12 cellular contexts compared by ENCODE assay signal in genomic region chr5:116626945-116627679, GRCh38. TPM values are rescaled to one million over a fixed set of nuclear protein-coding genes. Genes with fewer than 3 reads are reported as not detected.
DNase-seq lines count a peak whose midpoint lies in the region; ATAC-seq lines count a peak whose summit lies in the region.
"Had no signal": no experiment of that assay in that cellular context is flagged by ENCODE, and none has a peak within 500 bp of the region (broad histone marks: within the 10 kb centered on the region; RNA-seq: fewer than 3 reads in every experiment).

No MANE protein-coding gene starts in this region.

- POLR2A ChIA-PET in activated CD4-positive, alpha-beta T cell treated with anti-CD3 and anti-CD28 coated beads for 36 hours (lab: Charles Lee) = no interaction called here
- POLR2A ChIA-PET in activated CD4-positive, alpha-beta T cell treated with anti-CD3 and anti-CD28 coated beads, Interleukin-2, amount 10 ng/mL, durations not matched to agents 7 days and 5 days (lab: Charles Lee) = no interaction called here

- peak; percentile 28 for DNase-seq in renal cortical epithelial cell (ENCODE audit: low read depth)
- DNase-seq in activated CD4-positive, alpha-beta T cell treated with anti-CD3 and anti-CD28 coated beads for 36 hours = no peak
- no peak for DNase-seq in NCI-H82 treated with DMSO at 0.1 percent for 48 hours (lab: John Stamatoyannopoulos, UW; ENCODE audit: unreplicated experiment)
- DNase-seq in activated CD4-positive, alpha-beta T cell treated with anti-CD3 and anti-CD28 coated beads, Interleukin-2, amount 10 ng/mL, durations not matched to agents 7 days and 5 days = no peak
- no peak for DNase-seq in effector memory CD4-positive, alpha-beta T cell
- DNase-seq: activated T-cell treated with anti-CD3 and anti-CD28 coated beads, Interleukin-2, amount 50 U/mL, for 48 hours; dermis blood vessel endothelial cell; NCI-H187 treated with DMSO at 0.1 percent for 48 hours had no signal

- no peak overlapping the region for H3K4me3 ChIP-seq in effector memory CD4-positive, alpha-beta T cell (ENCODE audit: insufficient read depth, low read depth, low read length, poor library complexity, severe bottlenecking)

- no peak overlapping the region for H3K4me3 Mint-ChIP-seq in activated CD4-positive, alpha-beta T cell treated with anti-CD3 and anti-CD28 coated beads for 36 hours
- H3K4me3 Mint-ChIP-seq in activated CD4-positive, alpha-beta T cell treated with anti-CD3 and anti-CD28 coated beads, Interleukin-2, amount 10 ng/mL, durations not matched to agents 7 days and 5 days = no peak overlapping the region

- H3K27me3 Mint-ChIP-seq in activated CD4-positive, alpha-beta T cell treated with anti-CD3 and anti-CD28 coated beads for 36 hours = no peaks in the 10 kb centered on the region
- no peaks in the 10 kb centered on the region for H3K27me3 Mint-ChIP-seq in activated CD4-positive, alpha-beta T cell treated with anti-CD3 and anti-CD28 coated beads, Interleukin-2, amount 10 ng/mL, durations not matched to agents 7 days and 5 days

- H3K4me1 ChIP-seq in effector memory CD4-positive, alpha-beta T cell (ENCODE audit: control insufficient read depth, insufficient read depth, low read length, poor library complexity, severe bottlenecking) = no peaks in the 10 kb centered on the region

- no peaks in the 10 kb centered on the region for H3K9me3 ChIP-seq in effector memory CD4-positive, alpha-beta T cell (ENCODE audit: control insufficient read depth, low read length)
- H3K9me3 ChIP-seq: neutrophil had no signal

- no peaks in the 10 kb centered on the region for H3K36me3 ChIP-seq in effector memory CD4-positive, alpha-beta T cell (ENCODE audit: control insufficient read depth, insufficient read depth, low read length)
- H3K36me3 ChIP-seq: neutrophil had no signal

- peak; percentile 96 for ATAC-seq in GM18868 (IDR thresholded peaks at IDR 0.05; ENCODE audit: unreplicated experiment)
- peak; percentile 91 for ATAC-seq in GM21737 (IDR thresholded peaks at IDR 0.05; ENCODE audit: unreplicated experiment)
- ATAC-seq in HG03442 (IDR thresholded peaks at IDR 0.05; ENCODE audit: unreplicated experiment) = peak; percentile 92
- no peak for ATAC-seq in activated CD4-positive, alpha-beta T cell treated with anti-CD3 and anti-CD28 coated beads for 36 hours

- H3K27me3 ChIP-seq in effector memory CD4-positive, alpha-beta T cell (replicated peaks; ENCODE audit: control insufficient read depth, insufficient read depth, low read length, poor library complexity, severe bottlenecking) = no peaks in the 10 kb centered on the region
- H3K27me3 ChIP-seq: neutrophil had no signal

- no peaks in the 10 kb centered on the region for H3K36me3 Mint-ChIP-seq in activated CD4-positive, alpha-beta T cell treated with anti-CD3 and anti-CD28 coated beads for 36 hours (ENCODE audit: low read depth)
- H3K36me3 Mint-ChIP-seq in activated CD4-positive, alpha-beta T cell treated with anti-CD3 and anti-CD28 coated beads, Interleukin-2, amount 10 ng/mL, durations not matched to agents 7 days and 5 days (ENCODE audit: low read depth) = no peaks in the 10 kb centered on the region

- intact Hi-C loops in activated CD4-positive, alpha-beta T cell treated with anti-CD3 and anti-CD28 coated beads for 36 hours (cut with DNase I, micrococcal nuclease) = no loop called here

- H3K27ac ChIP-seq in effector memory CD4-positive, alpha-beta T cell (ENCODE audit: insufficient read depth, low read length, poor library complexity, severe bottlenecking) = no peak overlapping the region
- H3K27ac ChIP-seq: neutrophil had no signal

- no peaks in the 10 kb centered on the region for H3K9me3 Mint-ChIP-seq in activated CD4-positive, alpha-beta T cell treated with anti-CD3 and anti-CD28 coated beads for 36 hours (ENCODE audit: low read depth)
- H3K9me3 Mint-ChIP-seq in activated CD4-positive, alpha-beta T cell treated with anti-CD3 and anti-CD28 coated beads, Interleukin-2, amount 10 ng/mL, durations not matched to agents 7 days and 5 days = no peaks in the 10 kb centered on the region

- no peaks in the 10 kb centered on the region for H3K4me1 Mint-ChIP-seq in activated CD4-positive, alpha-beta T cell treated with anti-CD3 and anti-CD28 coated beads for 36 hours
- no peaks in the 10 kb centered on the region for H3K4me1 Mint-ChIP-seq in activated CD4-positive, alpha-beta T cell treated with anti-CD3 and anti-CD28 coated beads, Interleukin-2, amount 10 ng/mL, durations not matched to agents 7 days and 5 days

- H3K27ac Mint-ChIP-seq in activated CD4-positive, alpha-beta T cell treated with anti-CD3 and anti-CD28 coated beads for 36 hours = no peak overlapping the region
- no peak overlapping the region for H3K27ac Mint-ChIP-seq in activated CD4-positive, alpha-beta T cell treated with anti-CD3 and anti-CD28 coated beads, Interleukin-2, amount 10 ng/mL, durations not matched to agents 7 days and 5 days

- CTCF ChIA-PET in activated CD4-positive, alpha-beta T cell treated with anti-CD3 and anti-CD28 coated beads for 36 hours (lab: Charles Lee) = no interaction called here
- CTCF ChIA-PET in activated CD4-positive, alpha-beta T cell treated with anti-CD3 and anti-CD28 coated beads, Interleukin-2, amount 10 ng/mL, durations not matched to agents 7 days and 5 days (lab: Charles Lee) = interaction anchor here (0.6 kb wide), 1 partner anchor 712 kb away, joined by 3 read pairs; no protein-coding TSS in a partner anchor

RNA-seq across cellular contexts. Expression of gene SEMA6A, which starts 52.5 kb away (rescaled TPM):
- total RNA-seq in renal cortical epithelial cell = 1.0 and 6.9 TPM in 2 replicates
- not detected for total RNA-seq in activated CD4-positive, alpha-beta T cell treated with anti-CD3 and anti-CD28 coated beads for 36 hours
- not detected for total RNA-seq in activated CD4-positive, alpha-beta T cell treated with anti-CD3 and anti-CD28 coated beads, Interleukin-2, amount 10 ng/mL, durations not matched to agents 7 days and 5 days
